9 cellular contexts compared by ENCODE assay signal in genomic region chr20:43840382-43841070, GRCh38.
DNase-seq lines count a peak whose midpoint lies in the region; ATAC-seq, FAIRE-seq and TF ChIP-seq lines count a peak whose summit lies in the region.
"Had no signal": no experiment of that assay in that cellular context is flagged by ENCODE, and none has a peak within 500 bp of the region (broad histone marks: within the 10 kb centered on the region; RNA-seq: fewer than 3 reads in every experiment).

No MANE protein-coding gene starts in this region.

- ATAC-seq in thoracic aorta (ENCODE audit: insufficient number of reproducible peaks, low FRiP score, low read depth) (no peak), GM21619 (IDR thresholded peaks at IDR 0.05; ENCODE audit: unreplicated experiment) (no peak)

- no peak for TF ChIP-seq EP300 in Ishikawa (IDR thresholded peaks at IDR 0.05; ENCODE audit: borderline replicate concordance)

- no peaks in the 10 kb centered on the region for H3K36me3 ChIP-seq in WERI-Rb-1
- H3K36me3 ChIP-seq in thoracic aorta: no peaks in the 10 kb centered on the region
- H3K36me3 ChIP-seq: SJSA1 had no signal

- FAIRE-seq in frontal cortex (lab: Jason Lieb, UNC): no peak

- H3K9me3 ChIP-seq in WERI-Rb-1 (ENCODE audit: severe bottlenecking): no peaks in the 10 kb centered on the region
- H3K9me3 ChIP-seq in thoracic aorta: no peaks in the 10 kb centered on the region
- H3K9me3 ChIP-seq: SJSA1 had no signal

- H3K4me1 ChIP-seq in thoracic aorta (ENCODE audit: control insufficient read depth in 1 of 2, low read depth in 2 of 2): peaks cover 0 to 14% of the 10 kb centered on the region in 2 donors

- TF ChIP-seq RAD21 in Ishikawa (IDR thresholded peaks at IDR 0.05; ENCODE audit: low read depth): peak; percentile 41

- H3K4me3 ChIP-seq in WERI-Rb-1 (ENCODE audit: low read depth, low read length) (no peak overlapping the region), thoracic aorta (no peak overlapping the region)
- H3K4me3 ChIP-seq: SJSA1 had no signal

- no peak overlapping the region for H3K27ac ChIP-seq in WERI-Rb-1
- H3K27ac ChIP-seq in thoracic aorta: no peak overlapping the region
- H3K27ac ChIP-seq: SJSA1 had no signal

- peaks cover 75% of the 10 kb centered on the region for H3K27me3 ChIP-seq in WERI-Rb-1 (ENCODE audit: insufficient read depth, low read depth, severe bottlenecking)
- H3K27me3 ChIP-seq in thoracic aorta (replicated peaks; ENCODE audit: insufficient read depth): no peaks in the 10 kb centered on the region
- H3K27me3 ChIP-seq: SJSA1 had no signal

- DNase-seq in EL (peak; percentile 38), WERI-Rb-1 (no peak), fibroblast of peridontal ligament (ENCODE audit: extremely low read depth) (peak; percentile 12), thoracic aorta (ENCODE audit: low spot score) (no peak), frontal cortex (ENCODE audit: low spot score in 2 of 2) (no peak), mucosa of gallbladder (ENCODE audit: low spot score) (no peak)

- peak; percentile 39; the same call in 1 of the 2 replicates for TF ChIP-seq CTCF in WERI-Rb-1 (IDR thresholded peaks at IDR 0.05; ENCODE audit: low read depth, low read length)
- TF ChIP-seq CTCF in thoracic aorta (IDR thresholded peaks at IDR 0.05): peak; percentile 26

TF ChIP-seq in Ishikawa, 13 proteins besides CTCF, POLR2A, EP300 and RAD21:
- TF ChIP-seq YY1 (IDR thresholded peaks at IDR 0.05; ENCODE audit: low read depth) (no peak), TAF1 (IDR thresholded peaks at IDR 0.05; ENCODE audit: low read depth) (no peak), MAX (IDR thresholded peaks at IDR 0.05) (no peak), REST (IDR thresholded peaks at IDR 0.05; ENCODE audit: low read depth) (no peak), TCF12 (IDR thresholded peaks at IDR 0.05; ENCODE audit: low read depth) (no peak), FOXM1 (IDR thresholded peaks at IDR 0.05; ENCODE audit: borderline replicate concordance, low read depth) (no peak), USF1 (IDR thresholded peaks at IDR 0.05) (no peak), NFIC (IDR thresholded peaks at IDR 0.05) (no peak), ZBTB7A (IDR thresholded peaks at IDR 0.05; ENCODE audit: low read depth) (no peak), CREB1 (IDR thresholded peaks at IDR 0.05; ENCODE audit: low read depth) (no peak), EGR1 (IDR thresholded peaks at IDR 0.05) (no peak), TEAD4 (IDR thresholded peaks at IDR 0.05) (no peak)

Comparison
In these comparisons a context has a peak if more than half of its experiments do, and no peak if none do; other contexts are left out.
1. DNase-seq: peak in EL (single experiment) and fibroblast of peridontal ligament (single experiment); none in WERI-Rb-1 (single experiment), thoracic aorta (single experiment), frontal cortex (0 of 2) and mucosa of gallbladder (single experiment).